ENCODE assay signal across 8 cellular contexts in genomic region chr21:15731243-15731613, GRCh38.
DNase-seq lines count a peak whose midpoint lies in the region; ATAC-seq lines count a peak whose summit lies in the region.

No MANE protein-coding gene starts in this region.

- no peaks in the 10 kb centered on the region for H3K36me3 ChIP-seq in effector memory CD4-positive, alpha-beta T cell (ENCODE audit: control insufficient read depth, insufficient read depth, low read length)
- H3K36me3 ChIP-seq in neuron (ENCODE audit: insufficient read depth, low read length): no peaks in the 10 kb centered on the region

- peaks cover 23% of the 10 kb centered on the region for H3K4me1 ChIP-seq in effector memory CD4-positive, alpha-beta T cell (ENCODE audit: control insufficient read depth, insufficient read depth, low read length, poor library complexity, severe bottlenecking)
- H3K4me1 ChIP-seq in neuron (ENCODE audit: insufficient read depth, low read length): peaks cover 13% of the 10 kb centered on the region

- ATAC-seq in HG02981 (IDR thresholded peaks at IDR 0.05; ENCODE audit: unreplicated experiment) (no peak), GM19452 (IDR thresholded peaks at IDR 0.05; ENCODE audit: unreplicated experiment) (no peak)

- H3K9me3 ChIP-seq in effector memory CD4-positive, alpha-beta T cell (ENCODE audit: control insufficient read depth, low read length): no peaks in the 10 kb centered on the region
- no peaks in the 10 kb centered on the region for H3K9me3 ChIP-seq in neuron (ENCODE audit: low read length)

- H3K27ac ChIP-seq in effector memory CD4-positive, alpha-beta T cell (ENCODE audit: insufficient read depth, low read length, poor library complexity, severe bottlenecking): peak overlapping the region; percentile 76

- H3K4me3 ChIP-seq in effector memory CD4-positive, alpha-beta T cell (ENCODE audit: insufficient read depth, low read depth, low read length, poor library complexity, severe bottlenecking): peak overlapping the region; percentile 79
- peak overlapping the region; percentile 81 for H3K4me3 ChIP-seq in neuron (ENCODE audit: low read length)

- H3K27me3 ChIP-seq in effector memory CD4-positive, alpha-beta T cell (replicated peaks; ENCODE audit: control insufficient read depth, insufficient read depth, low read length, poor library complexity, severe bottlenecking): no peaks in the 10 kb centered on the region
- peaks cover 9% of the 10 kb centered on the region for H3K27me3 ChIP-seq in neuron (ENCODE audit: insufficient read depth, low read length)

- no peak overlapping the region for H2AFZ ChIP-seq in neuron (ENCODE audit: low read depth, low read length)

- DNase-seq in EL (peak; percentile 25), NCI-H82 treated with DMSO at 0.1 percent for 48 hours (lab: John Stamatoyannopoulos, UW; ENCODE audit: unreplicated experiment) (peak; percentile 22), NK-92 (lab: John Stamatoyannopoulos, UW; ENCODE audit: unreplicated experiment) (no peak), medulla oblongata (ENCODE audit: extremely low spot score) (no peak)
- DNase-seq in effector memory CD4-positive, alpha-beta T cell: no peak

Comparison
In these comparisons a context has a peak if more than half of its experiments do, and no peak if none do; other contexts are left out.
1. DNase-seq: peak in EL (single experiment) and NCI-H82 treated with DMSO at 0.1 percent for 48 hours (single experiment); none in effector memory CD4-positive, alpha-beta T cell (0 of 3), NK-92 (single experiment) and medulla oblongata (single experiment).